3 cellular contexts compared by ENCODE assay signal in genomic region chr11:112087212-112087611, GRCh38.
TF ChIP-seq lines count a peak whose summit lies in the region.

No MANE protein-coding gene starts in this region.

TF ChIP-seq in A549, 52 proteins besides CTCF, POLR2A, EP300 and RAD21:
- no peak for TF ChIP-seq ATOH8 (CRISPR knock-in tag; IDR thresholded peaks at IDR 0.05; ENCODE audit: low read depth)
- TF ChIP-seq HOXA7 (CRISPR knock-in tag; IDR thresholded peaks at IDR 0.05), result no peak
- no peak for TF ChIP-seq BHLHE40 (IDR thresholded peaks at IDR 0.05; ENCODE audit: low read depth, low read length)
- TF ChIP-seq E2F6 (IDR thresholded peaks at IDR 0.05; ENCODE audit: borderline replicate concordance, low read depth), result no peak
- no peak for TF ChIP-seq ZFP36 (IDR thresholded peaks at IDR 0.05; ENCODE audit: borderline replicate concordance, partially characterized antibody)
- TF ChIP-seq CBX2 (IDR thresholded peaks at IDR 0.05; ENCODE audit: borderline replicate concordance, low read depth), result no peak
- TF ChIP-seq SMC3 (IDR thresholded peaks at IDR 0.05), result no peak
- TF ChIP-seq NR3C1 (IDR thresholded peaks at IDR 0.05), result no peak
- no peak for TF ChIP-seq TP53 (CRISPR knock-in tag; IDR thresholded peaks at IDR 0.05)
- no peak for TF ChIP-seq NFE2L2 (conservative IDR thresholded peaks at IDR 0.05; ENCODE audit: low read length)

TF ChIP-seq in K562, 482 proteins besides CTCF, POLR2A, EP300 and RAD21:
- peak; percentile 73 for TF ChIP-seq ZNF316 (IDR thresholded peaks at IDR 0.05)
- TF ChIP-seq TRIM24 (IDR thresholded peaks at IDR 0.05), result 0 out of 4 replicates have a peak, but pooled peaks of 1 of the 2 experiments have one; percentile 32
- TF ChIP-seq TCF3 (CRISPR knock-in tag; IDR thresholded peaks at IDR 0.05), result no peak
- 0 out of 2 replicates have a peak, but pooled peaks have one; percentile 27 for TF ChIP-seq TGIF2 (CRISPR knock-in tag; IDR thresholded peaks at IDR 0.05)
- TF ChIP-seq ARID3A (IDR thresholded peaks at IDR 0.05; ENCODE audit: borderline replicate concordance, low read depth, low read length), result no peak
- 0 out of 2 replicates have a peak, but pooled peaks have one; percentile 10 for TF ChIP-seq E2F4 (CRISPR knock-in tag; IDR thresholded peaks at IDR 0.05; ENCODE audit: low read depth)
- no peak for TF ChIP-seq ARID2 (IDR thresholded peaks at IDR 0.05)
- no peak for TF ChIP-seq ZNF778 (CRISPR knock-in tag; IDR thresholded peaks at IDR 0.05)
- no peak for TF ChIP-seq ZNF408 (CRISPR knock-in tag; IDR thresholded peaks at IDR 0.05; ENCODE audit: low read depth)
- TF ChIP-seq ESRRA (IDR thresholded peaks at IDR 0.05; ENCODE audit: borderline replicate concordance, low read depth), result no peak
- no peak for TF ChIP-seq ZNF274 (IDR thresholded peaks at IDR 0.05; ENCODE audit: borderline replicate concordance, low read depth, low read length)
- TF ChIP-seq MIER1 (IDR thresholded peaks at IDR 0.05; ENCODE audit: low read depth), result 0 out of 2 replicates have a peak, but pooled peaks have one; percentile 46
- TF ChIP-seq PHB2 (IDR thresholded peaks at IDR 0.05; ENCODE audit: low read depth), result no peak
- no peak for TF ChIP-seq RHOXF2B (CRISPR knock-in tag; conservative IDR thresholded peaks at IDR 0.05)
- TF ChIP-seq NR2C2 (CRISPR knock-in tag; IDR thresholded peaks at IDR 0.05), result no peak
- peak; percentile 11; the same call in 1 of the 2 replicates for TF ChIP-seq NR2C2 (tag; IDR thresholded peaks at IDR 0.05)
- TF ChIP-seq ZNF77 (CRISPR knock-in tag; IDR thresholded peaks at IDR 0.05), result no peak
- TF ChIP-seq FIP1L1 (IDR thresholded peaks at IDR 0.05; ENCODE audit: low read depth, low read length, poor library complexity, severe bottlenecking), result no peak
- TF ChIP-seq ZNF224 (CRISPR knock-in tag; IDR thresholded peaks at IDR 0.05), result peak; percentile 23; the same call in 1 of the 2 replicates
- no peak for TF ChIP-seq NCOA4 (IDR thresholded peaks at IDR 0.05; ENCODE audit: partially characterized antibody)
- 0 out of 2 replicates have a peak, but pooled peaks have one; percentile 26 for TF ChIP-seq ATF6 (CRISPR knock-in tag; IDR thresholded peaks at IDR 0.05)
- TF ChIP-seq FOXJ2 (tag; IDR thresholded peaks at IDR 0.05), result 0 out of 2 replicates have a peak, but pooled peaks have one; percentile 5
TF ChIP-seq in K562: peak in this region for 9.

TF ChIP-seq in liver, 16 proteins besides CTCF, POLR2A, EP300 and RAD21:
- TF ChIP-seq MAX (IDR thresholded peaks at IDR 0.05) (no peak), YY1 (IDR thresholded peaks at IDR 0.05) (no peak), REST (IDR thresholded peaks at IDR 0.05) (peak; percentile 16)
